Comparison of ENCODE assay signal across 9 cellular contexts in genomic region chr4:94390804-94391410, GRCh38. TPM values are rescaled to one million over a fixed set of nuclear protein-coding genes. Genes with fewer than 3 reads are reported as not detected.
DNase-seq lines count a peak whose midpoint lies in the region; ATAC-seq and TF ChIP-seq lines count a peak whose summit lies in the region.
"Had no signal": no experiment of that assay in that cellular context is flagged by ENCODE, and none has a peak within 500 bp of the region (broad histone marks: within the 10 kb centered on the region; RNA-seq: fewer than 3 reads in every experiment).

No MANE protein-coding gene starts in this region.

- DNase-seq in NCI-H82 (lab: John Stamatoyannopoulos, UW) (peak; percentile 30), NCI-H82 treated with DMSO at 0.1 percent for 48 hours (lab: John Stamatoyannopoulos, UW; ENCODE audit: unreplicated experiment) (no peak), HL-60 (ENCODE audit: low read depth in 1 of 2, low spot score in 1 of 2) (peak in 1 of 2 experiments; percentile 8), body of pancreas (peak in 2 of 4 donors; percentile 20 to 30), neural crest cell (ENCODE audit: low read depth, low spot score) (no peak), NCI-H1930 (lab: John Stamatoyannopoulos, UW) (no peak)

- no peaks in the 10 kb centered on the region for H3K36me3 ChIP-seq in body of pancreas (replicated peaks in 1 of 2; ENCODE audit: insufficient read depth in 1 of 2, low read depth in 2 of 2)
- H3K36me3 ChIP-seq: neutrophil had no signal

- H3K4me3 ChIP-seq in HL-60 (replicated peaks; ENCODE audit: insufficient read depth, low read length) (no peak overlapping the region), body of pancreas (no peak overlapping the region)

- H3K27ac Mint-ChIP-seq in neural crest cell (ENCODE audit: unreplicated experiment), result no peak overlapping the region

- no peaks in the 10 kb centered on the region for H3K27me3 Mint-ChIP-seq in neural crest cell (ENCODE audit: low read depth)

- 71 to 92% methylated on average over 2 of the region's 2 CpGs for WGBS in body of pancreas, 2 donors

- H3K27ac ChIP-seq in HL-60 (replicated peaks) (no peak overlapping the region), body of pancreas (no peak overlapping the region)
- H3K27ac ChIP-seq: neutrophil had no signal

- no peaks in the 10 kb centered on the region for H3K27me3 ChIP-seq in HL-60 (ENCODE audit: insufficient read depth, poor library complexity, severe bottlenecking)
- H3K27me3 ChIP-seq in body of pancreas, result no peaks in the 10 kb centered on the region
- H3K27me3 ChIP-seq: neutrophil had no signal

- ATAC-seq in body of pancreas (no peak), HG03108 (IDR thresholded peaks at IDR 0.05; ENCODE audit: unreplicated experiment) (no peak), GM18505 (IDR thresholded peaks at IDR 0.05; ENCODE audit: unreplicated experiment) (no peak)

- no peaks in the 10 kb centered on the region for H3K36me3 Mint-ChIP-seq in neural crest cell (ENCODE audit: low read depth)

- TF ChIP-seq CTCF in HL-60 (IDR thresholded peaks at IDR 0.05; ENCODE audit: insufficient read depth, low read length) (peak; percentile 9), body of pancreas (IDR thresholded peaks at IDR 0.05) (peak; percentile 7 to 54 (median 43)), neural crest cell (conservative IDR thresholded peaks at IDR 0.05) (peak; percentile 67)

- no peak overlapping the region for H3K4me3 Mint-ChIP-seq in neural crest cell

- H3K9me3 Mint-ChIP-seq in neural crest cell, result peaks cover 2% of the 10 kb centered on the region

- no peaks in the 10 kb centered on the region for H3K9me3 ChIP-seq in body of pancreas
- H3K9me3 ChIP-seq: neutrophil had no signal

- H3K4me1 Mint-ChIP-seq in neural crest cell, result no peaks in the 10 kb centered on the region

- intact Hi-C loops in body of pancreas (cut with DNase I), result no loop called here

- H3K4me1 ChIP-seq in body of pancreas, result no peaks in the 10 kb centered on the region

- no peak for TF ChIP-seq POLR2A in body of pancreas (IDR thresholded peaks at IDR 0.05)
- TF ChIP-seq POLR2A in GM18505 (IDR thresholded peaks at IDR 0.05; ENCODE audit: borderline replicate concordance, extremely low read depth, insufficient read depth, insufficient read length), result no peak

RNA-seq across cellular contexts. Expression of gene HPGDS, which starts 48.3 kb away (rescaled TPM):
- total RNA-seq in body of pancreas, result 1 to 10 TPM; 1.8 to 3.6 TPM
- total RNA-seq in neural crest cell, result not detected in 2 replicates

Comparison
In these comparisons a context has a peak if more than half of its experiments do, and no peak if none do; other contexts are left out.
1. CTCF ChIP-seq: peak in every context shown above with its lines; median percentile 67 in neural crest cell; 43 in body of pancreas; 9 in HL-60.